25 cellular contexts compared by ENCODE assay signal in genomic region chr2:57868619-57869139, GRCh38.
"Had no signal": no experiment of that assay in that cellular context is flagged by ENCODE, and none has a peak within 500 bp of the region (broad histone marks: within the 10 kb centered on the region; RNA-seq: fewer than 3 reads in every experiment).

No MANE protein-coding gene starts in this region.

- H3K27ac ChIP-seq: coronary artery, dorsolateral prefrontal cortex, esophagus muscularis mucosa, foreskin keratinocyte, gastroesophageal sphincter, heart right ventricle, left lung, lower lobe of right lung had no signal

- H3K9me3 ChIP-seq: esophagus muscularis mucosa, gastroesophageal sphincter, heart right ventricle, left lung, lower lobe of right lung, mucosa of descending colon had no signal

- ATAC-seq: foreskin keratinocyte, gastroesophageal sphincter, heart right ventricle, left cardiac atrium, left lung, left ventricle myocardium superior, lower lobe of right lung, mucosa of descending colon had no signal

- H3K4me3 ChIP-seq: coronary artery, esophagus muscularis mucosa, gastroesophageal sphincter, heart right ventricle, left lung, lower lobe of right lung, mucosa of descending colon had no signal

- H3K4me3 Mint-ChIP-seq: mesothelial cell of epicardium, naive B cell had no signal

- H3K4me1 Mint-ChIP-seq: mesothelial cell of epicardium, naive B cell had no signal

- H3K27me3 Mint-ChIP-seq: naive B cell had no signal

- FAIRE-seq: colon, endothelial cell of umbilical vein, frontal cortex, islet of Langerhans, keratinocyte had no signal

- H3K4me1 ChIP-seq: esophagus muscularis mucosa, foreskin keratinocyte, gastroesophageal sphincter, heart right ventricle, left lung, lower lobe of right lung had no signal

- H3K27ac Mint-ChIP-seq: mesothelial cell of epicardium, naive B cell had no signal

- H3K36me3 Mint-ChIP-seq: mesothelial cell of epicardium had no signal

- H3K36me3 ChIP-seq: esophagus muscularis mucosa, gastroesophageal sphincter, heart right ventricle, left lung, lower lobe of right lung had no signal

- H3K27me3 ChIP-seq: dorsolateral prefrontal cortex, esophagus muscularis mucosa, gastroesophageal sphincter, heart right ventricle, left lung had no signal

- DNase-seq: dermis blood vessel endothelial cell; dorsolateral prefrontal cortex; effector CD4-positive, alpha-beta T cell; effector memory CD4-positive, alpha-beta T cell; foreskin keratinocyte; glutamatergic neuron; head of caudate nucleus; heart right ventricle; hippocampal formation; left cardiac atrium; left lung; left ventricle myocardium superior; lower lobe of right lung; mesenchymal stem cell; mucosa of descending colon; naive B cell had no signal
